In the genomic region with DNA sequence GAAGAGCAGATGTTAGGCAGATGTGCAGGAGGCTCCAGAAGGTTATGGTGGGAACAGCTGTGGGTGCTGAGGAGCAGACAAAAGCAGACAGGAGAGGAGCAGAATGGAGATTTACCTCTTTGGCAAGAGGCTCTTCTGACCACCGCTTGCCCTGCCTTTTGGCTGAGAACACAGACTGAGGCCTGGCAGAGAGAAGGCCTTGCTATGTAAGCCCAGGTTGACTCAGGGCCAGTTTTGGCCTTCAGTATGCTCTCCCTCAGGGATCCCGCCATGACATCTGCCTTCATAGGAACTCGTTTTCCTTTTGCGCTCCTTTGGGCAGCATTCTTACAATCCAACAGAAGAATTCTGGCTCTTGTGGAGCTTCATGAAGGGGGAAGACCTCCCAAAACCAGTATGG, we compare ENCODE assay signal across 37 cellular contexts.
"Had no signal": no experiment of that assay in that cellular context is flagged by ENCODE, and none has a peak within 500 bp of the region (broad histone marks: within the 10 kb centered on the region; RNA-seq: fewer than 3 reads in every experiment).

No MANE protein-coding gene starts in this region.

- H3K27ac ChIP-seq: adrenal gland, body of pancreas, brain microvascular endothelial cell, breast epithelium, cardiac muscle cell, VCaP had no signal

- H3K4me1 Mint-ChIP-seq: activated B cell treated with CpG ODN at 0.5 μM for 24 hours; activated CD4-positive, alpha-beta T cell treated with anti-CD3 and anti-CD28 coated beads, Interleukin-2, amount 10 ng/mL, durations not matched to agents 24 days and 14 days; activated naive CD8-positive, alpha-beta T cell treated with anti-CD3 and anti-CD28 coated beads for 36 hours; activated T-helper 17 cell treated with anti-CD3 and anti-CD28 coated beads, Interleukin-2, amount 50 U/mL, for 72 hours; central memory CD8-positive, alpha-beta T cell; T-cell; T-helper 17 cell had no signal

- H3K4me3 ChIP-seq: adrenal gland, body of pancreas, breast epithelium, cardiac muscle cell had no signal

- H3K27me3 ChIP-seq: body of pancreas, brain microvascular endothelial cell, cardiac muscle cell had no signal

- FAIRE-seq: astrocyte, TTC549 had no signal

- H3K9me3 ChIP-seq: adrenal gland, body of pancreas had no signal

- ATAC-seq: activated CD8-positive, alpha-beta T cell treated with anti-CD3 and anti-CD28 coated beads for 36 hours; activated naive CD4-positive, alpha-beta T cell treated with anti-CD3 and anti-CD28 coated beads, Interleukin-2, amount 50 U/mL, for 72 hours; activated T-cell treated with anti-CD3 and anti-CD28 coated beads, Interleukin-2, amount 50 U/mL, for 4 hours; activated T-cell treated with anti-CD3 and anti-CD28 coated beads, Interleukin-2, amount 50 U/mL, for 72 hours; activated T-helper 17 cell treated with anti-CD3 and anti-CD28 coated beads, Interleukin-2, amount 50 U/mL, for 72 hours; body of pancreas; T-cell; T-helper 17 cell had no signal

- H3K36me3 Mint-ChIP-seq: activated CD4-positive, alpha-beta memory T cell treated with anti-CD3 and anti-CD28 coated beads for 36 hours; activated naive CD8-positive, alpha-beta T cell treated with anti-CD3 and anti-CD28 coated beads for 36 hours; T-cell had no signal

- DNase-seq: activated B cell treated with CpG ODN at 0.5 μM for 24 hours; activated CD4-positive, alpha-beta memory T cell treated with anti-CD3 and anti-CD28 coated beads for 36 hours; activated CD4-positive, alpha-beta T cell treated with anti-CD3 and anti-CD28 coated beads for 4 hours; activated CD4-positive, alpha-beta T cell treated with anti-CD3 and anti-CD28 coated beads, Interleukin-2, amount 10 ng/mL, durations not matched to agents 24 days and 14 days; activated CD4-positive, alpha-beta T cell treated with anti-CD3 and anti-CD28 coated beads, Interleukin-2, amount 50 U/mL, for 1 hour; activated CD4-positive, alpha-beta T cell treated with anti-CD3 and anti-CD28 coated beads, Interleukin-2, amount 50 U/mL, for 4 hours; activated CD4-positive, CD25-positive, alpha-beta regulatory T cell treated with anti-CD3 and anti-CD28 coated beads, Interleukin-2, amount 50 U/mL, for 72 hours; activated CD8-positive, alpha-beta memory T cell treated with anti-CD3 and anti-CD28 coated beads, Interleukin-2, amount 50 U/mL, for 4 hours; activated CD8-positive, alpha-beta T cell treated with anti-CD3 and anti-CD28 coated beads for 36 hours; activated effector memory CD4-positive, alpha-beta T cell treated with anti-CD3 and anti-CD28 coated beads, Interleukin-2, amount 50 U/mL, for 16 hours; activated gamma-delta T cell treated with Interleukin-2 at 50 U/mL for 16 hours; activated naive CD4-positive, alpha-beta T cell; activated naive CD4-positive, alpha-beta T cell treated with anti-CD3 and anti-CD28 coated beads for 36 hours; activated naive CD4-positive, alpha-beta T cell treated with anti-CD3 and anti-CD28 coated beads, Interleukin-2, amount 50 U/mL, for 16 hours; activated naive CD8-positive, alpha-beta T cell treated with anti-CD3 and anti-CD28 coated beads for 36 hours; activated T-cell treated with anti-CD3 and anti-CD28 coated beads for 4 hours; activated T-cell treated with anti-CD3 and anti-CD28 coated beads, Interleukin-2, amount 50 U/mL, for 1 hour; activated T-cell treated with anti-CD3 and anti-CD28 coated beads, Interleukin-2, amount 50 U/mL, for 4 hours; activated T-cell treated with anti-CD3 and anti-CD28 coated beads, Interleukin-2, amount 50 U/mL, for 72 hours; adrenal gland; amniotic stem cell; aorta; body of pancreas; brain microvascular endothelial cell; SW 1271; T-cell; T-helper 17 cell; T-helper 9 cell had no signal

- H3K4me3 Mint-ChIP-seq: activated B cell treated with CpG ODN at 0.5 μM for 24 hours; activated CD4-positive, alpha-beta memory T cell treated with anti-CD3 and anti-CD28 coated beads for 36 hours; activated CD4-positive, alpha-beta T cell treated with anti-CD3 and anti-CD28 coated beads, Interleukin-2, amount 10 ng/mL, durations not matched to agents 24 days and 14 days; activated CD8-positive, alpha-beta T cell treated with anti-CD3 and anti-CD28 coated beads for 36 hours; activated naive CD4-positive, alpha-beta T cell treated with anti-CD3 and anti-CD28 coated beads for 36 hours; activated naive CD8-positive, alpha-beta T cell treated with anti-CD3 and anti-CD28 coated beads for 36 hours; activated T-cell treated with anti-CD3 and anti-CD28 coated beads, Interleukin-2, amount 50 U/mL, for 4 hours; activated T-cell treated with anti-CD3 and anti-CD28 coated beads, Interleukin-2, amount 50 U/mL, for 72 hours; activated T-helper 1 cell treated with anti-CD3 and anti-CD28 coated beads, Interleukin-12 subunit alpha, Interleukin-12 subunit beta, Interleukin-2, Interleukin-4 antibody, amounts not matched to agents 30 ng/mL and 10 ng/mL and 1 ng/mL, durations not matched to agents 14 hours and 24 hours and 36 hours; activated T-helper 17 cell treated with anti-CD3 and anti-CD28 coated beads, Interleukin-2, amount 50 U/mL, for 72 hours; central memory CD8-positive, alpha-beta T cell; T-cell; T-helper 17 cell had no signal

- H3K4me1 ChIP-seq: adrenal gland, body of pancreas, breast epithelium had no signal

- H3K27ac Mint-ChIP-seq: activated B cell treated with CpG ODN at 0.5 μM for 24 hours; activated CD4-positive, alpha-beta memory T cell treated with anti-CD3 and anti-CD28 coated beads for 36 hours; activated CD4-positive, alpha-beta T cell treated with anti-CD3 and anti-CD28 coated beads, Interleukin-2, amount 10 ng/mL, durations not matched to agents 24 days and 14 days; activated CD8-positive, alpha-beta T cell treated with anti-CD3 and anti-CD28 coated beads for 36 hours; activated naive CD4-positive, alpha-beta T cell treated with anti-CD3 and anti-CD28 coated beads for 36 hours; activated naive CD4-positive, alpha-beta T cell treated with anti-CD3 and anti-CD28 coated beads, Interleukin-2, amount 50 U/mL, for 72 hours; activated naive CD8-positive, alpha-beta T cell treated with anti-CD3 and anti-CD28 coated beads for 36 hours; activated T-cell treated with anti-CD3 and anti-CD28 coated beads, Interleukin-2, amount 50 U/mL, for 72 hours; activated T-helper 1 cell treated with anti-CD3 and anti-CD28 coated beads, Interleukin-12 subunit alpha, Interleukin-12 subunit beta, Interleukin-2, Interleukin-4 antibody, amounts not matched to agents 30 ng/mL and 10 ng/mL and 1 ng/mL, durations not matched to agents 14 hours and 24 hours and 36 hours; activated T-helper 17 cell treated with anti-CD3 and anti-CD28 coated beads, Interleukin-2, amount 50 U/mL, for 72 hours; T-cell; T-helper 17 cell had no signal

- H3K36me3 ChIP-seq: adrenal gland, brain microvascular endothelial cell, breast epithelium, cardiac muscle cell had no signal

- H3K9me3 Mint-ChIP-seq: activated CD4-positive, alpha-beta memory T cell treated with anti-CD3 and anti-CD28 coated beads for 36 hours; activated naive CD8-positive, alpha-beta T cell treated with anti-CD3 and anti-CD28 coated beads for 36 hours had no signal
